26 cellular contexts compared by ENCODE assay signal in the genomic region with DNA sequence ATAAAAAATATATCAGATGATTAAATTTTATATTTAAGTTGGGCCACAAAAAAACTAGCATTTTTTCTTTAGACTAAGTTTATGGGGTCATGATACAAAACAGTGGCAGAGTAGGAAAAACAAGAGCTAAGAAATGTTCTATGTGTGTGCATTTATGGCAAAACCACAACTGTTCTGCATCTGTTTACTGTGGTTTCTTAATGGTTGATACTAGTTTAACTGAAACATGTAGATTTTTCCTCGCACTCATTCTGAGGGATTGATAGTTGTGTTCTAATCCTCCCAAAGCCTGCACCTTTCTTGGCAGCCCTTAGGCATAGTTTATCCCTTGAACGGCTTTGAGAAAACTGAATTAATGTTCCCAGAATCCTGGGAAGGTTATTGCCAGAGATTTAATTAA.
"Had no signal": no experiment of that assay in that cellular context is flagged by ENCODE, and none has a peak within 500 bp of the region (broad histone marks: within the 10 kb centered on the region; RNA-seq: fewer than 3 reads in every experiment).

No MANE protein-coding gene starts in this region.

- H3K9me3 ChIP-seq: breast epithelium, gastrocnemius medialis, mucosa of descending colon, psoas muscle, spleen, tibial artery had no signal

- H3K4me1 ChIP-seq: breast epithelium, gastrocnemius medialis, neural progenitor cell, psoas muscle, spleen, tibial artery had no signal

- H3K4me2 ChIP-seq: neural progenitor cell had no signal

- H3K36me3 ChIP-seq: breast epithelium, gastrocnemius medialis, neural progenitor cell, spleen, tibial artery had no signal

- H2AFZ ChIP-seq: neural progenitor cell had no signal

- H3K4me1 Mint-ChIP-seq: activated CD4-positive, alpha-beta memory T cell treated with anti-CD3 and anti-CD28 coated beads, Interleukin-2, amount 10 ng/mL, durations not matched to agents 7 days and 5 days; activated CD8-positive, alpha-beta memory T cell treated with anti-CD3 and anti-CD28 coated beads, Interleukin-2, amount 10 ng/mL, durations not matched to agents 7 days and 5 days; activated naive CD8-positive, alpha-beta T cell treated with anti-CD3 and anti-CD28 coated beads, Interleukin-2, amount 50 U/mL, for 24 hours; activated T-helper 17 cell treated with anti-CD3 and anti-CD28 coated beads, Interleukin-2, amount 50 U/mL, for 72 hours; immature natural killer cell; memory B cell; naive B cell; stimulated activated memory B cell treated with anti-CD40 and anti-IgM and Interleukin-4, amounts not matched to agents 10 μg/mL and 1 μg/mL and 100 μg/mL, for 72 hours; WTC11 had no signal

- H3K4me3 ChIP-seq: breast epithelium, gastrocnemius medialis, mucosa of descending colon, neural progenitor cell, psoas muscle, spleen, tibial artery had no signal

- H3K27me3 Mint-ChIP-seq: activated CD4-positive, alpha-beta memory T cell treated with anti-CD3 and anti-CD28 coated beads, Interleukin-2, amount 10 ng/mL, durations not matched to agents 7 days and 5 days; activated CD8-positive, alpha-beta memory T cell treated with anti-CD3 and anti-CD28 coated beads, Interleukin-2, amount 10 ng/mL, durations not matched to agents 7 days and 5 days; activated naive CD8-positive, alpha-beta T cell treated with anti-CD3 and anti-CD28 coated beads, Interleukin-2, amount 50 U/mL, for 24 hours; activated T-helper 17 cell treated with anti-CD3 and anti-CD28 coated beads, Interleukin-2, amount 50 U/mL, for 72 hours; memory B cell; naive B cell; stimulated activated memory B cell treated with anti-CD40 and anti-IgM and Interleukin-4, amounts not matched to agents 10 μg/mL and 1 μg/mL and 100 μg/mL, for 72 hours had no signal

- ATAC-seq: activated CD8-positive, alpha-beta memory T cell treated with anti-CD3 and anti-CD28 coated beads, Interleukin-2, amount 10 ng/mL, durations not matched to agents 7 days and 5 days; activated naive CD8-positive, alpha-beta T cell treated with anti-CD3 and anti-CD28 coated beads, Interleukin-2, amount 50 U/mL, for 24 hours; activated T-helper 17 cell treated with anti-CD3 and anti-CD28 coated beads, Interleukin-2, amount 50 U/mL, for 72 hours; gastrocnemius medialis; mucosa of descending colon; psoas muscle; sciatic nerve; stimulated activated memory B cell treated with anti-CD40 and anti-IgM and Interleukin-4, amounts not matched to agents 10 μg/mL and 1 μg/mL and 100 μg/mL, for 72 hours; WTC11 had no signal

- H3K9me3 Mint-ChIP-seq: activated CD4-positive, alpha-beta memory T cell treated with anti-CD3 and anti-CD28 coated beads, Interleukin-2, amount 10 ng/mL, durations not matched to agents 7 days and 5 days; activated naive CD8-positive, alpha-beta T cell treated with anti-CD3 and anti-CD28 coated beads, Interleukin-2, amount 50 U/mL, for 24 hours; activated T-helper 17 cell treated with anti-CD3 and anti-CD28 coated beads, Interleukin-2, amount 50 U/mL, for 72 hours; neural progenitor cell; stimulated activated memory B cell treated with anti-CD40 and anti-IgM and Interleukin-4, amounts not matched to agents 10 μg/mL and 1 μg/mL and 100 μg/mL, for 72 hours; WTC11 had no signal

- H3K27ac Mint-ChIP-seq: activated CD4-positive, alpha-beta memory T cell treated with anti-CD3 and anti-CD28 coated beads, Interleukin-2, amount 10 ng/mL, durations not matched to agents 7 days and 5 days; activated CD8-positive, alpha-beta memory T cell treated with anti-CD3 and anti-CD28 coated beads, Interleukin-2, amount 10 ng/mL, durations not matched to agents 7 days and 5 days; activated naive CD8-positive, alpha-beta T cell treated with anti-CD3 and anti-CD28 coated beads, Interleukin-2, amount 50 U/mL, for 24 hours; activated T-helper 17 cell treated with anti-CD3 and anti-CD28 coated beads, Interleukin-2, amount 50 U/mL, for 72 hours; immature natural killer cell; memory B cell; naive B cell; neural progenitor cell; stimulated activated memory B cell treated with anti-CD40 and anti-IgM and Interleukin-4, amounts not matched to agents 10 μg/mL and 1 μg/mL and 100 μg/mL, for 72 hours; WTC11 had no signal

- H3K9ac ChIP-seq: neural progenitor cell had no signal

- H3K4me3 Mint-ChIP-seq: activated CD4-positive, alpha-beta memory T cell treated with anti-CD3 and anti-CD28 coated beads, Interleukin-2, amount 10 ng/mL, durations not matched to agents 7 days and 5 days; activated CD8-positive, alpha-beta memory T cell treated with anti-CD3 and anti-CD28 coated beads, Interleukin-2, amount 10 ng/mL, durations not matched to agents 7 days and 5 days; activated naive CD8-positive, alpha-beta T cell treated with anti-CD3 and anti-CD28 coated beads, Interleukin-2, amount 50 U/mL, for 24 hours; activated T-helper 17 cell treated with anti-CD3 and anti-CD28 coated beads, Interleukin-2, amount 50 U/mL, for 72 hours; immature natural killer cell; memory B cell; naive B cell; neural progenitor cell; stimulated activated memory B cell treated with anti-CD40 and anti-IgM and Interleukin-4, amounts not matched to agents 10 μg/mL and 1 μg/mL and 100 μg/mL, for 72 hours; WTC11 had no signal

- DNase-seq: activated CD4-positive, alpha-beta memory T cell treated with anti-CD3 and anti-CD28 coated beads, Interleukin-2, amount 10 ng/mL, durations not matched to agents 7 days and 5 days; activated CD4-positive, alpha-beta T cell treated with anti-CD3 and anti-CD28 coated beads for 4 hours; activated CD8-positive, alpha-beta memory T cell treated with anti-CD3 and anti-CD28 coated beads, Interleukin-2, amount 10 ng/mL, durations not matched to agents 7 days and 5 days; activated naive CD4-positive, alpha-beta T cell treated with Interleukin-2 at 50 U/mL for 16 hours; activated naive CD8-positive, alpha-beta T cell treated with anti-CD3 and anti-CD28 coated beads, Interleukin-2, amount 50 U/mL, for 24 hours; activated T-cell treated with anti-CD3 and anti-CD28 coated beads, Interleukin-2, amount 50 U/mL, for 1 hour; anterior cingulate cortex; cerebellar nuclear complex; cortex of kidney; gastrocnemius medialis; head of caudate nucleus; immature natural killer cell; mucosa of descending colon; naive B cell; psoas muscle; spleen; stimulated activated CD4-positive, alpha-beta T cell treated with anti-CD3 and anti-CD28 coated beads, Interleukin-4, amount 100 ng/mL, for 4 hours; T-helper 2 cell; tibial artery had no signal

- H3K27me3 ChIP-seq: breast epithelium, gastrocnemius medialis, neural progenitor cell, spleen, tibial artery had no signal

- H3K36me3 Mint-ChIP-seq: activated CD8-positive, alpha-beta memory T cell treated with anti-CD3 and anti-CD28 coated beads, Interleukin-2, amount 10 ng/mL, durations not matched to agents 7 days and 5 days; immature natural killer cell; memory B cell; naive B cell; neural progenitor cell; stimulated activated memory B cell treated with anti-CD40 and anti-IgM and Interleukin-4, amounts not matched to agents 10 μg/mL and 1 μg/mL and 100 μg/mL, for 72 hours; WTC11 had no signal

- H3K27ac ChIP-seq: breast epithelium, gastrocnemius medialis, neural progenitor cell, psoas muscle, spleen, tibial artery had no signal
